In genomic region chr22:28716686-28717085, GRCh38 we compare ENCODE assay signal across 20 cellular contexts.
"Had no signal": no experiment of that assay in that cellular context is flagged by ENCODE, and none has a peak within 500 bp of the region (broad histone marks: within the 10 kb centered on the region; RNA-seq: fewer than 3 reads in every experiment).

No MANE protein-coding gene starts in this region.

- H3K27me3 Mint-ChIP-seq: memory B cell; naive thymus-derived CD8-positive, alpha-beta T cell; T-helper 17 cell had no signal

- H3K4me3 Mint-ChIP-seq: activated T-cell treated with anti-CD3 and anti-CD28 coated beads, Interleukin-2, amount 50 U/mL, for 72 hours; endodermal cell; immature natural killer cell; memory B cell; naive thymus-derived CD8-positive, alpha-beta T cell; T-helper 17 cell had no signal

- H3K4me1 Mint-ChIP-seq: memory B cell, T-helper 17 cell had no signal

- H3K36me3 ChIP-seq: tibial nerve had no signal

- H3K27ac ChIP-seq: dorsolateral prefrontal cortex, epithelial cell of prostate, neutrophil, tibial nerve, WERI-Rb-1 had no signal

- H3K9me3 ChIP-seq: neutrophil, tibial nerve had no signal

- DNase-seq: activated CD4-positive, alpha-beta T cell treated with anti-CD3 and anti-CD28 coated beads, Interleukin-2, amount 50 U/mL, for 4 hours; activated effector memory CD4-positive, alpha-beta T cell treated with anti-CD3 and anti-CD28 coated beads, Interleukin-2, amount 50 U/mL, for 16 hours; activated naive CD4-positive, alpha-beta T cell treated with anti-CD3 and anti-CD28 coated beads, Interleukin-2, amount 50 U/mL, for 16 hours; activated T-cell treated with anti-CD3 and anti-CD28 coated beads, Interleukin-2, amount 50 U/mL, for 72 hours; dorsolateral prefrontal cortex; endodermal cell; immature natural killer cell; left ventricle myocardium superior; naive thymus-derived CD8-positive, alpha-beta T cell; posterior cingulate gyrus; stimulated activated CD4-positive, alpha-beta T cell treated with anti-CD3 and anti-CD28 coated beads, Interleukin-2, amount 100 ng/mL, for 24 hours; stimulated activated naive CD4-positive, alpha-beta T cell treated with Interleukin-2 at 50 U/mL for 16 hours; substantia nigra; T-helper 17 cell; WERI-Rb-1 had no signal

- ATAC-seq: activated T-cell treated with anti-CD3 and anti-CD28 coated beads, Interleukin-2, amount 50 U/mL, for 72 hours; left ventricle myocardium superior; naive thymus-derived CD8-positive, alpha-beta T cell; T-helper 17 cell had no signal

- H3K9me3 Mint-ChIP-seq: activated T-cell treated with anti-CD3 and anti-CD28 coated beads, Interleukin-2, amount 50 U/mL, for 72 hours; endodermal cell; immature natural killer cell; memory B cell; naive thymus-derived CD8-positive, alpha-beta T cell had no signal

- H3K27me3 ChIP-seq: dorsolateral prefrontal cortex, neutrophil, tibial nerve had no signal

- H3K27ac Mint-ChIP-seq: activated T-cell treated with anti-CD3 and anti-CD28 coated beads, Interleukin-2, amount 50 U/mL, for 72 hours; endodermal cell; immature natural killer cell; memory B cell; naive thymus-derived CD8-positive, alpha-beta T cell; T-helper 17 cell had no signal

- FAIRE-seq: colon had no signal

- H3K4me3 ChIP-seq: dorsolateral prefrontal cortex, tibial nerve had no signal
